In genomic region chr9:133812941-133813748, GRCh38 we compare ENCODE assay signal across 19 cellular contexts.
DNase-seq lines count a peak whose midpoint lies in the region; ATAC-seq and TF ChIP-seq lines count a peak whose summit lies in the region.
"Had no signal": no experiment of that assay in that cellular context is flagged by ENCODE, and none has a peak within 500 bp of the region (broad histone marks: within the 10 kb centered on the region; RNA-seq: fewer than 3 reads in every experiment).

No MANE protein-coding gene starts in this region.

- no peak overlapping the region for H4K91ac ChIP-seq in H9 (ENCODE audit: insufficient read length, low read depth, low read length)

- H3K36me3 Mint-ChIP-seq in H9 (ENCODE audit: insufficient read depth in 1 of 3, low read depth in 3 of 3) (peaks cover 1 to 30% (median 4%) of the 10 kb centered on the region in 3 experiments; a peak in 6 of 7 replicates), endodermal cell (ENCODE audit: low read depth) (peaks cover 8% of the 10 kb centered on the region)
- H3K36me3 Mint-ChIP-seq in stimulated activated memory B cell treated with anti-CD40 and anti-IgM and Interleukin-4, amounts not matched to agents 10 μg/mL and 1 μg/mL and 100 μg/mL, for 72 hours: peaks cover 54% of the 10 kb centered on the region
- H3K36me3 Mint-ChIP-seq: CD4-positive, CD25-positive, alpha-beta regulatory T cell had no signal

- no peak overlapping the region for H3K4ac ChIP-seq in H9 (ENCODE audit: low read depth, low read length)

- no peak overlapping the region for H3T11ph ChIP-seq in H9 (ENCODE audit: low read length)

- H2AK5ac ChIP-seq in H9 (ENCODE audit: insufficient read length, low read length): no peak overlapping the region

- H3K4me1 ChIP-seq in H9 (ENCODE audit: insufficient read depth, low read length) (no peaks in the 10 kb centered on the region), endodermal cell (ENCODE audit: control insufficient read depth, insufficient read depth, low read length) (no peaks in the 10 kb centered on the region)
- H3K4me1 ChIP-seq: HAP-1 had no signal

- no peaks in the 10 kb centered on the region for H4K20me1 ChIP-seq in H9 (ENCODE audit: control insufficient read depth, insufficient read depth, insufficient read length)

- no peaks in the 10 kb centered on the region for H3K79me1 ChIP-seq in H9 (ENCODE audit: insufficient read depth, low read depth, low read length, poor library complexity, severe bottlenecking)

- H3K36me3 ChIP-seq in endodermal cell (ENCODE audit: control insufficient read depth, insufficient read depth, low read length): no peaks in the 10 kb centered on the region

- H3K23ac ChIP-seq in H9 (ENCODE audit: insufficient read length, low read depth, low read length): no peak overlapping the region

- no CpG with 5 or more reads among the region's 26 CpGs for WGBS in H9 (ENCODE audit: extremely low coverage, insufficient read length, low lambda C conversion rate)
- 93 to 94% methylated on average over 21 to 26 of the region's 26 CpGs for WGBS in endodermal cell (ENCODE audit: insufficient coverage in 1 of 2, insufficient read length in 1 of 2), 2 experiments

- no peak overlapping the region for H2BK5ac ChIP-seq in H9 (ENCODE audit: insufficient read length, low read length)

- no peak overlapping the region for H2BK15ac ChIP-seq in H9 (ENCODE audit: low read depth, low read length)

- no peak overlapping the region for H2BK120ac ChIP-seq in H9 (ENCODE audit: low read depth, low read length, poor library complexity, severe bottlenecking)

- H3K18ac ChIP-seq in H9 (ENCODE audit: insufficient read length, low read depth, low read length): no peak overlapping the region

- no peak overlapping the region for H3K4me3 Mint-ChIP-seq in H9
- H3K4me3 Mint-ChIP-seq in endodermal cell: no peak overlapping the region
- H3K4me3 Mint-ChIP-seq in stimulated activated memory B cell treated with anti-CD40 and anti-IgM and Interleukin-4, amounts not matched to agents 10 μg/mL and 1 μg/mL and 100 μg/mL, for 72 hours: no peak overlapping the region
- H3K4me3 Mint-ChIP-seq: CD4-positive, CD25-positive, alpha-beta regulatory T cell; T-helper 1 cell treated with Interleukin-12 subunit alpha and Interleukin-12 subunit beta and Interleukin-4 antibody, amounts not matched to agents 30 μg/mL and 1 μg/mL, for 36 hours had no signal

- H3K4me3 ChIP-seq in endodermal cell (ENCODE audit: low read length): no peak overlapping the region
- H3K4me3 ChIP-seq: HAP-1 had no signal

- peak; percentile 52 for ATAC-seq in stimulated activated memory B cell treated with anti-CD40 and anti-IgM and Interleukin-4, amounts not matched to agents 10 μg/mL and 1 μg/mL and 100 μg/mL, for 72 hours
- no peak for ATAC-seq in HG03432 (IDR thresholded peaks at IDR 0.05; ENCODE audit: unreplicated experiment)

- H4K5ac ChIP-seq in H9 (ENCODE audit: insufficient read length, low read depth, low read length): no peak overlapping the region

- H2AFZ ChIP-seq in H9 (ENCODE audit: low read length): no peak overlapping the region

- H3K9me3 Mint-ChIP-seq in H9: no peaks in the 10 kb centered on the region
- H3K9me3 Mint-ChIP-seq in endodermal cell: no peaks in the 10 kb centered on the region
- H3K9me3 Mint-ChIP-seq in stimulated activated memory B cell treated with anti-CD40 and anti-IgM and Interleukin-4, amounts not matched to agents 10 μg/mL and 1 μg/mL and 100 μg/mL, for 72 hours: no peaks in the 10 kb centered on the region
- H3K9me3 Mint-ChIP-seq: CD4-positive, CD25-positive, alpha-beta regulatory T cell; T-helper 1 cell treated with Interleukin-12 subunit alpha and Interleukin-12 subunit beta and Interleukin-4 antibody, amounts not matched to agents 30 μg/mL and 1 μg/mL, for 36 hours had no signal

- H3K4me2 ChIP-seq in H9 (ENCODE audit: insufficient read depth, insufficient read length, low read length): no peak overlapping the region

- DNase-seq in DMS79 (lab: John Stamatoyannopoulos, UW) (peak; percentile 6), H9 (no peak), endodermal cell (no peak), SK-N-DZ (ENCODE audit: low spot score) (no peak), SHP77 (lab: John Stamatoyannopoulos, UW) (no peak)
- DNase-seq: AML-193; CD4-positive, CD25-positive, alpha-beta regulatory T cell; COR-L47; DMS 273 treated with DMSO at 0.1 percent for 48 hours; GDM1; KBM-7; NCI-H1105; NCI-H2081; NCI-H748 treated with DMSO at 0.1 percent for 48 hours; OCI-M1 had no signal

- H3K27ac ChIP-seq in H9 (ENCODE audit: insufficient read length, low read depth, low read length) (no peak overlapping the region), endodermal cell (ENCODE audit: low read depth, low read length) (no peak overlapping the region)

- H3K4me1 Mint-ChIP-seq in H9 (peaks cover 0 to 8% of the 10 kb centered on the region in 2 experiments; a peak in 2 of 4 replicates), endodermal cell (no peaks in the 10 kb centered on the region)
- H3K4me1 Mint-ChIP-seq in stimulated activated memory B cell treated with anti-CD40 and anti-IgM and Interleukin-4, amounts not matched to agents 10 μg/mL and 1 μg/mL and 100 μg/mL, for 72 hours: peaks cover 54% of the 10 kb centered on the region
- H3K4me1 Mint-ChIP-seq: CD4-positive, CD25-positive, alpha-beta regulatory T cell had no signal

- H3K9me3 ChIP-seq in H9 (ENCODE audit: control insufficient read depth, low read depth, low read length) (no peaks in the 10 kb centered on the region), endodermal cell (ENCODE audit: control insufficient read depth, low read length) (no peaks in the 10 kb centered on the region)
- H3K9me3 ChIP-seq: HAP-1 had no signal

- no peak overlapping the region for H2BK20ac ChIP-seq in H9 (ENCODE audit: low read depth, low read length, poor library complexity, severe bottlenecking)

- H3K14ac ChIP-seq in H9 (ENCODE audit: insufficient read depth, low read length): no peak overlapping the region

- H3K9ac ChIP-seq in H9 (ENCODE audit: extremely low read depth, insufficient read length, low read length) (no peak overlapping the region), endodermal cell (ENCODE audit: extremely low read depth, low read length, poor library complexity, severe bottlenecking) (no peak overlapping the region)

- no peak for TF ChIP-seq CTCF in H9 (conservative IDR thresholded peaks at IDR 0.05)
- no peak for TF ChIP-seq CTCF in endodermal cell (conservative IDR thresholded peaks at IDR 0.05)

- H2BK12ac ChIP-seq in H9 (ENCODE audit: insufficient read length, low read depth, low read length): no peak overlapping the region

- no peaks in the 10 kb centered on the region for H3K23me2 ChIP-seq in H9 (ENCODE audit: insufficient read length, low read depth, low read length, poor library complexity, severe bottlenecking)

- H3K27ac Mint-ChIP-seq in H9 (peak overlapping the region; percentile 39 to 94 (median 78); a peak in 4 of 7 replicates), endodermal cell (peak overlapping the region; percentile 52)
- H3K27ac Mint-ChIP-seq in stimulated activated memory B cell treated with anti-CD40 and anti-IgM and Interleukin-4, amounts not matched to agents 10 μg/mL and 1 μg/mL and 100 μg/mL, for 72 hours: peak overlapping the region; percentile 93
- H3K27ac Mint-ChIP-seq: CD4-positive, CD25-positive, alpha-beta regulatory T cell; T-helper 1 cell treated with Interleukin-12 subunit alpha and Interleukin-12 subunit beta and Interleukin-4 antibody, amounts not matched to agents 30 μg/mL and 1 μg/mL, for 36 hours had no signal

- H3K27me3 Mint-ChIP-seq in H9 (ENCODE audit: low read depth): no peaks in the 10 kb centered on the region
- no peaks in the 10 kb centered on the region for H3K27me3 Mint-ChIP-seq in endodermal cell (ENCODE audit: insufficient read depth)
- no peaks in the 10 kb centered on the region for H3K27me3 Mint-ChIP-seq in stimulated activated memory B cell treated with anti-CD40 and anti-IgM and Interleukin-4, amounts not matched to agents 10 μg/mL and 1 μg/mL and 100 μg/mL, for 72 hours
- H3K27me3 Mint-ChIP-seq: CD4-positive, CD25-positive, alpha-beta regulatory T cell had no signal

- no peak overlapping the region for H4K8ac ChIP-seq in H9 (replicated peaks; ENCODE audit: insufficient read length, low read depth, low read length)

- H3K27me3 ChIP-seq in H9 (ENCODE audit: insufficient read depth, low read length): no peaks in the 10 kb centered on the region
- H3K27me3 ChIP-seq in endodermal cell (ENCODE audit: control insufficient read depth, insufficient read depth, low read length, poor library complexity, severe bottlenecking): no peaks in the 10 kb centered on the region

- H3K56ac ChIP-seq in H9 (ENCODE audit: insufficient read length, low read depth, low read length): no peak overlapping the region

- no peaks in the 10 kb centered on the region for H3K79me2 ChIP-seq in H9 (ENCODE audit: insufficient read depth, low read length)
